17 cellular contexts compared by ENCODE assay signal in genomic region chr13:113534236-113534860, GRCh38.
"Had no signal": no experiment of that assay in that cellular context is flagged by ENCODE, and none has a peak within 500 bp of the region (broad histone marks: within the 10 kb centered on the region; RNA-seq: fewer than 3 reads in every experiment).

No MANE protein-coding gene starts in this region.

- H3K4me3 Mint-ChIP-seq: activated naive CD4-positive, alpha-beta T cell treated with anti-CD3 and anti-CD28 coated beads, Interleukin-2, amount 50 U/mL, for 24 hours; dendritic cell treated with granulocyte-macrophage colony-stimulating factor and Interleukin-4, amounts not matched to agents 40 ng/mL and 50 ng/mL, for 4 days; effector memory CD8-positive, alpha-beta T cell; natural killer cell treated with Interleukin-12 subunit alpha and Interleukin-12 subunit beta and Interleukin-15 and Interleukin-18, amount 100 ng/mL, for 72 hours had no signal

- H3K36me3 ChIP-seq: thyroid gland had no signal

- H3K27me3 Mint-ChIP-seq: activated naive CD4-positive, alpha-beta T cell treated with anti-CD3 and anti-CD28 coated beads, Interleukin-2, amount 50 U/mL, for 24 hours; dendritic cell treated with granulocyte-macrophage colony-stimulating factor and Interleukin-4, amounts not matched to agents 40 ng/mL and 50 ng/mL, for 4 days; effector memory CD8-positive, alpha-beta T cell; natural killer cell treated with Interleukin-12 subunit alpha and Interleukin-12 subunit beta and Interleukin-15 and Interleukin-18, amount 100 ng/mL, for 72 hours had no signal

- DNase-seq: activated CD4-positive, alpha-beta T cell treated with anti-CD3 and anti-CD28 coated beads, Interleukin-2, amount 50 U/mL, for 1 hour; activated CD4-positive, CD25-positive, alpha-beta regulatory T cell; amniotic stem cell; body of pancreas; cerebellar nuclear complex; effector memory CD8-positive, alpha-beta T cell; erythroblast; hypothalamus; occipital lobe; stimulated activated CD4-positive, alpha-beta T cell treated with anti-CD3 and anti-CD28 coated beads, Interleukin-15, amount 100 ng/mL, for 24 hours; stomach; T-helper 2 cell; thyroid gland had no signal

- ATAC-seq: body of pancreas; effector memory CD8-positive, alpha-beta T cell; natural killer cell treated with Interleukin-12 subunit alpha and Interleukin-12 subunit beta and Interleukin-15 and Interleukin-18, amount 100 ng/mL, for 72 hours had no signal

- H3K4me3 ChIP-seq: body of pancreas, stomach, thyroid gland, vagina had no signal

- H3K36me3 Mint-ChIP-seq: natural killer cell treated with Interleukin-12 subunit alpha and Interleukin-12 subunit beta and Interleukin-15 and Interleukin-18, amount 100 ng/mL, for 72 hours had no signal

- H3K4me1 ChIP-seq: body of pancreas, stomach, vagina had no signal

- H3K9me3 Mint-ChIP-seq: activated naive CD4-positive, alpha-beta T cell treated with anti-CD3 and anti-CD28 coated beads, Interleukin-2, amount 50 U/mL, for 24 hours; dendritic cell treated with granulocyte-macrophage colony-stimulating factor and Interleukin-4, amounts not matched to agents 40 ng/mL and 50 ng/mL, for 4 days; effector memory CD8-positive, alpha-beta T cell; natural killer cell treated with Interleukin-12 subunit alpha and Interleukin-12 subunit beta and Interleukin-15 and Interleukin-18, amount 100 ng/mL, for 72 hours had no signal

- H3K27ac Mint-ChIP-seq: activated naive CD4-positive, alpha-beta T cell treated with anti-CD3 and anti-CD28 coated beads, Interleukin-2, amount 50 U/mL, for 24 hours; dendritic cell treated with granulocyte-macrophage colony-stimulating factor and Interleukin-4, amounts not matched to agents 40 ng/mL and 50 ng/mL, for 4 days; natural killer cell treated with Interleukin-12 subunit alpha and Interleukin-12 subunit beta and Interleukin-15 and Interleukin-18, amount 100 ng/mL, for 72 hours had no signal

- H3K9me3 ChIP-seq: body of pancreas, stomach, thyroid gland, vagina had no signal

- H3K27ac ChIP-seq: body of pancreas, thyroid gland had no signal

- H3K27me3 ChIP-seq: body of pancreas, stomach, thyroid gland, vagina had no signal

- H3K4me1 Mint-ChIP-seq: activated naive CD4-positive, alpha-beta T cell treated with anti-CD3 and anti-CD28 coated beads, Interleukin-2, amount 50 U/mL, for 24 hours had no signal
